11 cellular contexts compared by ENCODE assay signal in genomic region chr1:214476958-214477870, GRCh38.
DNase-seq lines count a peak whose midpoint lies in the region; ATAC-seq and TF ChIP-seq lines count a peak whose summit lies in the region.
"Had no signal": no experiment of that assay in that cellular context is flagged by ENCODE, and none has a peak within 500 bp of the region (broad histone marks: within the 10 kb centered on the region; RNA-seq: fewer than 3 reads in every experiment).

No MANE protein-coding gene starts in this region.

- H3K27ac ChIP-seq in esophagus squamous epithelium = peak overlapping the region; percentile 70 to 86 (median 83)
- H3K27ac ChIP-seq in prostate gland = peak overlapping the region; percentile 16 to 27
- H3K27ac ChIP-seq: tibial artery had no signal

- TF ChIP-seq POLR2A in esophagus squamous epithelium (IDR thresholded peaks at IDR 0.05) (no peak), prostate gland (IDR thresholded peaks at IDR 0.05) (no peak)

- no peak for ATAC-seq in stimulated activated naive CD8-positive, alpha-beta T cell treated with anti-CD3 and anti-CD28 coated beads, Interleukin-15, Interleukin-2, amounts not matched to agents 100 U/mL and 50 U/mL, for 24 hours
- no peak for ATAC-seq in GM18868 (IDR thresholded peaks at IDR 0.05; ENCODE audit: unreplicated experiment)

- 32 to 52% methylated on average over 7 of the region's 7 CpGs for WGBS in esophagus squamous epithelium, 2 donors
- WGBS in prostate gland = 44% methylated on average over 7 of the region's 7 CpGs

- H3K4me1 ChIP-seq in esophagus squamous epithelium (peaks cover 7 to 60% (median 24%) of the 10 kb centered on the region in 3 donors), prostate gland (replicated peaks) (no peaks in the 10 kb centered on the region)

- no peak for TF ChIP-seq CTCF in esophagus squamous epithelium (IDR thresholded peaks at IDR 0.05)
- TF ChIP-seq CTCF in prostate gland (IDR thresholded peaks at IDR 0.05) = no peak
- no peak for TF ChIP-seq CTCF in progenitor cell of endocrine pancreas (IDR thresholded peaks at IDR 0.05; ENCODE audit: unreplicated experiment)

- H3K27ac Mint-ChIP-seq in immature natural killer cell (no peak overlapping the region), progenitor cell of endocrine pancreas (no peak overlapping the region)

- no peaks in the 10 kb centered on the region for H3K36me3 ChIP-seq in esophagus squamous epithelium
- H3K36me3 ChIP-seq in prostate gland = no peaks in the 10 kb centered on the region
- H3K36me3 ChIP-seq: tibial artery had no signal

- H3K9me3 ChIP-seq in esophagus squamous epithelium (no peaks in the 10 kb centered on the region), prostate gland (no peaks in the 10 kb centered on the region)
- H3K9me3 ChIP-seq: tibial artery had no signal

- H3K4me3 Mint-ChIP-seq in immature natural killer cell (no peak overlapping the region), progenitor cell of endocrine pancreas (ENCODE audit: low read depth) (no peak overlapping the region)

- no peaks in the 10 kb centered on the region for H3K9me3 Mint-ChIP-seq in immature natural killer cell
- peaks cover 1% of the 10 kb centered on the region for H3K9me3 Mint-ChIP-seq in progenitor cell of endocrine pancreas (ENCODE audit: low read depth)

- H3K4me3 ChIP-seq in esophagus squamous epithelium (peak overlapping the region in 2 of 4 donors; percentile 5 to 33), prostate gland (no peak overlapping the region)
- H3K4me3 ChIP-seq: tibial artery had no signal

- H3K27me3 Mint-ChIP-seq in immature natural killer cell (ENCODE audit: low read depth in 3 of 3) (peaks cover 4 to 12% (median 5%) of the 10 kb centered on the region in 3 donors), progenitor cell of endocrine pancreas (no peaks in the 10 kb centered on the region)

- intact Hi-C loops in esophagus squamous epithelium (cut with DNase I) = no loop called here
- intact Hi-C loops in prostate gland (cut with DNase I) = no loop called here

- H3K27me3 ChIP-seq in esophagus squamous epithelium = no peaks in the 10 kb centered on the region
- H3K27me3 ChIP-seq in prostate gland (replicated peaks; ENCODE audit: insufficient read depth) = no peaks in the 10 kb centered on the region
- H3K27me3 ChIP-seq: tibial artery had no signal

- DNase-seq in EH (ENCODE audit: low read depth) = peak; percentile 93
- peak; percentile 76 for DNase-seq in NCI-H226
- no peak for DNase-seq in esophagus squamous epithelium (lab: John Stamatoyannopoulos, UW)
- DNase-seq in prostate gland (ENCODE audit: low spot score) = peak; percentile 43
- no peak for DNase-seq in stimulated activated naive CD8-positive, alpha-beta T cell treated with anti-CD3 and anti-CD28 coated beads, Interleukin-15, Interleukin-2, amounts not matched to agents 100 U/mL and 50 U/mL, for 24 hours
- no peak for DNase-seq in immature natural killer cell
- DNase-seq in progenitor cell of endocrine pancreas (ENCODE audit: low spot score, unreplicated experiment) = no peak
- DNase-seq: DMS79 treated with DMSO at 0.1 percent for 48 hours, NCI-H1417, tibial artery had no signal

- H3K4me1 Mint-ChIP-seq in immature natural killer cell = no peaks in the 10 kb centered on the region
- H3K4me1 Mint-ChIP-seq in progenitor cell of endocrine pancreas (ENCODE audit: low read depth) = peaks cover 47% of the 10 kb centered on the region

- no peaks in the 10 kb centered on the region for H3K36me3 Mint-ChIP-seq in immature natural killer cell
- peaks cover under 1% of the 10 kb centered on the region for H3K36me3 Mint-ChIP-seq in progenitor cell of endocrine pancreas (ENCODE audit: insufficient read depth)

Comparison
In these comparisons a context has a peak if more than half of its experiments do, and no peak if none do; other contexts are left out.
1. DNase-seq: peak in EH (single experiment), NCI-H226 (single experiment) and prostate gland (single experiment); none in esophagus squamous epithelium (single experiment), stimulated activated naive CD8-positive, alpha-beta T cell treated with anti-CD3 and anti-CD28 coated beads, Interleukin-15, Interleukin-2, amounts not matched to agents 100 U/mL and 50 U/mL, for 24 hours (single experiment), immature natural killer cell (0 of 3) and progenitor cell of endocrine pancreas (single experiment).